Comparison of ENCODE assay signal across 24 cellular contexts in the genomic region with DNA sequence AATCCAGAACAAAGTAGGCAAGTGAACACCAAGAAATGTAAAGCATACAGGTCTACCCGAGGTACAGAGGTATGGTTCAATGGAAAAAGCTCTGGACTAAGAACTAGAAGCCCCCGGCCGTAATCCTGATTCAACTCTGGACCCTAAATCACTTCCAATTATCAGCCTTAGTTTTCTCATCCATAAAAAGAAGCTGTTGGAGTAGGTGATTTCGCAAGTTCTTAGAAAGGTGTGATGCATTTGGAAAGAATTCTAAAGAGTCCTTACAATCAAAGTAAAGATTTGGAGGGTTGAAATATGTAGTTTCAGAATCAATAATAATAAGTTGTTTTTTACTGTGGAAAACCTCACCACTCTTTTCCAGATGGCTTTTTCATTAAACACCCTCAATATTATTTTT.
"Had no signal": no experiment of that assay in that cellular context is flagged by ENCODE, and none has a peak within 500 bp of the region (broad histone marks: within the 10 kb centered on the region; RNA-seq: fewer than 3 reads in every experiment).

No MANE protein-coding gene starts in this region.

- H3K36me3 Mint-ChIP-seq: memory B cell, neural progenitor cell had no signal

- H3K9ac ChIP-seq: neural progenitor cell had no signal

- H3K4me3 Mint-ChIP-seq: effector memory CD8-positive, alpha-beta T cell; immature natural killer cell; memory B cell; mesothelial cell of epicardium; natural killer cell treated with Interleukin-12 subunit alpha and Interleukin-12 subunit beta and Interleukin-15 and Interleukin-18, amount 100 ng/mL, for 72 hours; neural progenitor cell; stimulated activated naive B cell treated with anti-CD40 and anti-IgM and Interleukin-4, amounts not matched to agents 10 μg/mL and 1 μg/mL and 100 μg/mL, for 72 hours; stimulated activated naive CD8-positive, alpha-beta T cell treated with anti-CD3 and anti-CD28 coated beads, Interleukin-15, amount 100 ng/mL, for 72 hours had no signal

- H3K4me2 ChIP-seq: neural progenitor cell had no signal

- H3K9me3 ChIP-seq: gastroesophageal sphincter, lower lobe of right lung, ovary, testis, upper lobe of right lung, vagina had no signal

- H3K4me3 ChIP-seq: esophagus squamous epithelium, gastroesophageal sphincter, left lung, lower lobe of right lung, neural progenitor cell, ovary, skin epidermis, testis, tibial nerve, upper lobe of right lung, vagina had no signal

- H3K4me1 Mint-ChIP-seq: mesothelial cell of epicardium had no signal

- H3K27me3 Mint-ChIP-seq: natural killer cell treated with Interleukin-12 subunit alpha and Interleukin-12 subunit beta and Interleukin-15 and Interleukin-18, amount 100 ng/mL, for 72 hours; stimulated activated naive CD8-positive, alpha-beta T cell treated with anti-CD3 and anti-CD28 coated beads, Interleukin-15, amount 100 ng/mL, for 72 hours had no signal

- FAIRE-seq: keratinocyte had no signal

- H3K9me3 Mint-ChIP-seq: effector memory CD8-positive, alpha-beta T cell had no signal

- H3K27me3 ChIP-seq: esophagus squamous epithelium, gastroesophageal sphincter, left lung, neural progenitor cell, ovary, testis, tibial nerve, upper lobe of right lung, vagina had no signal

- H3K4me1 ChIP-seq: gastroesophageal sphincter, neural progenitor cell, testis, upper lobe of right lung, vagina had no signal

- ATAC-seq: effector memory CD8-positive, alpha-beta T cell; gastroesophageal sphincter; left lung; lower lobe of right lung; natural killer cell treated with Interleukin-12 subunit alpha and Interleukin-12 subunit beta and Interleukin-15 and Interleukin-18, amount 100 ng/mL, for 72 hours; sciatic nerve; stimulated activated naive B cell treated with anti-CD40 and anti-IgM and Interleukin-4, amounts not matched to agents 10 μg/mL and 1 μg/mL and 100 μg/mL, for 72 hours; stimulated activated naive CD8-positive, alpha-beta T cell treated with anti-CD3 and anti-CD28 coated beads, Interleukin-15, amount 100 ng/mL, for 72 hours; upper lobe of right lung had no signal

- H3K36me3 ChIP-seq: esophagus squamous epithelium, gastroesophageal sphincter, left lung, lower lobe of right lung, neural progenitor cell, ovary, tibial nerve, upper lobe of right lung, vagina had no signal

- H3K27ac ChIP-seq: esophagus squamous epithelium, gastroesophageal sphincter, left lung, lower lobe of right lung, neural progenitor cell, ovary, skin epidermis, testis, tibial nerve, upper lobe of right lung, vagina had no signal

- H2AFZ ChIP-seq: neural progenitor cell had no signal

- DNase-seq: effector memory CD8-positive, alpha-beta T cell; esophagus squamous epithelium; foreskin fibroblast; immature natural killer cell; left lung; lower lobe of right lung; nucleus accumbens; ovary; stimulated activated CD4-positive, alpha-beta T cell treated with anti-CD3 and anti-CD28 coated beads, Interleukin-2, amount 100 ng/mL, for 24 hours; stimulated activated CD4-positive, alpha-beta T cell treated with anti-CD3 and anti-CD28 coated beads, Interleukin-4, amount 100 ng/mL, for 4 hours; stimulated activated naive B cell treated with anti-CD40 and anti-IgM and Interleukin-4, amounts not matched to agents 10 μg/mL and 1 μg/mL and 100 μg/mL, for 72 hours; stimulated activated naive CD8-positive, alpha-beta T cell treated with anti-CD3 and anti-CD28 coated beads, Interleukin-15, amount 100 ng/mL, for 72 hours; testis; upper lobe of right lung had no signal

- H3K27ac Mint-ChIP-seq: effector memory CD8-positive, alpha-beta T cell; mesothelial cell of epicardium; neural progenitor cell had no signal
